In the genomic region with DNA sequence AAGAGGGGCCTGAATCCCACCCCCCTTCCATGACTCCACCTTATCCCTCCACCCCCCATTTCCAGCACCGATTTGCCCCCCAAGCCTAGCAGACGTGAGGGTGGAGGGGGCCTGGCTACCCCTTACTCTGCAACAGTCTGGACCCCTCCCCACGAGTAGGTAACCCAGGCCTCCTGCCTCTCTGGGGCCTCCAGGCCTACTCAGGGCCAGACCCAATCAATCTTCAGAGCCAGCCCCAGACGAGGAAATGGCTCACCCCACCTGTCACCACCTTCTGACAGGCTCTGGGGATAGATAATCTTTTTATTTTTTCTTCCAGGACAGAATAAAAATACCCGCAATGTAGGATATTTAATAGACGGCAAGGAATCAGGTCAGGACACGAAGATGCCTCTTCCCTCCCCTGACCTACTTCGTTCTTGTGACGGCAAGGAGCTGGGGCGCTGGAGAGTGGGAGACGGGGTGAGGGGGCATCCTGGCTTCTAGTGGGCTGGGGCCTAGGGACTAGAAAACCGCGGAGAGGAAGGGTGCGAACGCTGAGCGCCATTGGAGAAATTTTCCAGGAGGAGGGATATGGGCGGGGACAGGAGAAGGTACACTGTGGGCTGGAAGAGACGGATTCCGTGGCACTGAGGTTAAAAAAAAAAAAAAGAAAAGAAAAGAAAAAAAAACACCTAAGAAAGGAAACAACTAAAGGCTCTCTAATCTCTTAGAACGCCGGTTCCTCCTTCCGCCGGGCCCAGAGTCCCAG, we compare ENCODE assay signal across 1 cellular context.
TF ChIP-seq lines count a peak whose summit lies in the region.

No MANE protein-coding gene starts in this region.

TF ChIP-seq in SK-N-SH, 30 proteins besides CTCF, POLR2A, EP300 and RAD21 (continued from another document):
- TF ChIP-seq, protein P1, sequence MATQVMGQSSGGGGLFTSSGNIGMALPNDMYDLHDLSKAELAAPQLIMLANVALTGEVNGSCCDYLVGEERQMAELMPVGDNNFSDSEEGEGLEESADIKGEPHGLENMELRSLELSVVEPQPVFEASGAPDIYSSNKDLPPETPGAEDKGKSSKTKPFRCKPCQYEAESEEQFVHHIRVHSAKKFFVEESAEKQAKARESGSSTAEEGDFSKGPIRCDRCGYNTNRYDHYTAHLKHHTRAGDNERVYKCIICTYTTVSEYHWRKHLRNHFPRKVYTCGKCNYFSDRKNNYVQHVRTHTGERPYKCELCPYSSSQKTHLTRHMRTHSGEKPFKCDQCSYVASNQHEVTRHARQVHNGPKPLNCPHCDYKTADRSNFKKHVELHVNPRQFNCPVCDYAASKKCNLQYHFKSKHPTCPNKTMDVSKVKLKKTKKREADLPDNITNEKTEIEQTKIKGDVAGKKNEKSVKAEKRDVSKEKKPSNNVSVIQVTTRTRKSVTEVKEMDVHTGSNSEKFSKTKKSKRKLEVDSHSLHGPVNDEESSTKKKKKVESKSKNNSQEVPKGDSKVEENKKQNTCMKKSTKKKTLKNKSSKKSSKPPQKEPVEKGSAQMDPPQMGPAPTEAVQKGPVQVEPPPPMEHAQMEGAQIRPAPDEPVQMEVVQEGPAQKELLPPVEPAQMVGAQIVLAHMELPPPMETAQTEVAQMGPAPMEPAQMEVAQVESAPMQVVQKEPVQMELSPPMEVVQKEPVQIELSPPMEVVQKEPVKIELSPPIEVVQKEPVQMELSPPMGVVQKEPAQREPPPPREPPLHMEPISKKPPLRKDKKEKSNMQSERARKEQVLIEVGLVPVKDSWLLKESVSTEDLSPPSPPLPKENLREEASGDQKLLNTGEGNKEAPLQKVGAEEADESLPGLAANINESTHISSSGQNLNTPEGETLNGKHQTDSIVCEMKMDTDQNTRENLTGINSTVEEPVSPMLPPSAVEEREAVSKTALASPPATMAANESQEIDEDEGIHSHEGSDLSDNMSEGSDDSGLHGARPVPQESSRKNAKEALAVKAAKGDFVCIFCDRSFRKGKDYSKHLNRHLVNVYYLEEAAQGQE (IDR thresholded peaks at IDR 0.05; ENCODE audit: low read depth, low read length): no peak
TF ChIP-seq in SK-N-SH: peak in this region for 0.
